Comparison of ENCODE assay signal across 2 cellular contexts in the genomic region with DNA sequence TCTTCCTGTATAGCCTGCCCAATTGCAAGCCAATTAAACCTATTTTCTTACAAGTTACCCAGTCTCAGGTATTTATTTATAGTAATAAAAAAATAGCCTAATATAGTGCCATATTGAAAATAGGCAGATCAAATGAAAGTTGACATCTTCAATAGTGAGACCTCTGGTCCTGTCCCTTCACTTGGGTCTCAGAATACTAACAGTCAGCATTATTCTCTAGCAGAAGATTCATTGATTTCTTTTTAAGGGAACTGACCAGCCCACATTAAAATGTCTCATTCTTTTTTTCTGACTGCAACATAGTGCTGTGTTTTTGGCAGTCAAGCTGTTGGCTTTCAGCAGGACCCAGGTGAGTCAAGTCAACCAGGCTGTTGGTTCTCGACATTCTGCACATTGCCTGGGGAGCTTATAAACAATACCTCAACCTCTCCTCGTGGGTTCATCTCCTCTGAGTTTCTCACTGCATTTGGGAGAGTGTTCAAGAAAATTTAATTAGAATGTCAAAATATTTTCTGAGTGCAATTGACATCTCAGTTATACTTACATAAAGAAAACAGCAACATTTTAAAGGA.
A peak's percentile ranks its signal among the peaks of the same experiment; 100 is the strongest.
TF ChIP-seq lines count a peak whose summit lies in the region.

No MANE protein-coding gene starts in this region.

TF ChIP-seq in HepG2, 621 proteins besides CTCF, POLR2A, EP300 and RAD21:
- TF ChIP-seq MAFK (conservative IDR thresholded peaks at IDR 0.05 in 1 of 2, IDR thresholded peaks at IDR 0.05 in 1 of 2; ENCODE audit: low read length in 2 of 2) (peak; percentile 69 to 77), MAFF (IDR thresholded peaks at IDR 0.05; ENCODE audit: low read depth, low read length) (peak; percentile 62; the same call in 1 of the 2 replicates), PLRG1 (conservative IDR thresholded peaks at IDR 0.05) (no peak)

TF ChIP-seq in K562, 482 proteins besides CTCF, POLR2A, EP300 and RAD21:
- TF ChIP-seq RB1 (IDR thresholded peaks at IDR 0.05; ENCODE audit: low read depth) (no peak), HIVEP1 (CRISPR knock-in tag; IDR thresholded peaks at IDR 0.05) (no peak), GTF2F1 (IDR thresholded peaks at IDR 0.05; ENCODE audit: low read depth, low read length) (no peak), PHTF2 (CRISPR knock-in tag; IDR thresholded peaks at IDR 0.05) (no peak), ZNF785 (CRISPR knock-in tag; IDR thresholded peaks at IDR 0.05) (no peak), ZNF316 (IDR thresholded peaks at IDR 0.05) (peak; percentile 57; the same call in 1 of the 2 replicates), C11orf30 (IDR thresholded peaks at IDR 0.05; ENCODE audit: low read depth) (peak; percentile 22; the same call in 1 of the 2 replicates), OTX1 (CRISPR knock-in tag; IDR thresholded peaks at IDR 0.05) (no peak), CTBP1 (IDR thresholded peaks at IDR 0.05; ENCODE audit: borderline replicate concordance) (no peak), HCFC1 (IDR thresholded peaks at IDR 0.05; ENCODE audit: low read depth, low read length) (no peak), PHB2 (IDR thresholded peaks at IDR 0.05; ENCODE audit: low read depth) (no peak), FUS (optimal IDR thresholded peaks at IDR 0.05; ENCODE audit: low read depth, low read length) (no peak), NONO (IDR thresholded peaks at IDR 0.05; ENCODE audit: low read depth in 2 of 2, low read length in 1 of 2) (no peak)
